In the genomic region with DNA sequence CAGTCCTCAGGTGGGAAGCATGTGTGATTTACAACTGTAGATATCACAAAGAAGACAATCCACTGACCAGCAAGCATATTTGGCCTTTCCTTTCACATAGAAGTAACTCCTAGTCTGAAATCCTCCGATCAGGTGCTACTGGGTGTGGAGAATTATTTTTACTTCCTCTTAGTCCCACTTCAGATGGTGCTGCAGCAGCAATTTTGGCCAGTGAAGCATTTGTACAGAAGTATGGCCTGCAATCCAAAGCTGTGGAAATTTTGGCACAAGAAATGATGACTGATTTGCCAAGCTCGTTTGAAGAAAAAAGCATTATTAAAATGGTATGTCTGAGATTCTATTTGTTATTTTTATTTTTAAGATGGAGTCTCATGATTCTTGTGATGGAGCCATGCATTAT, we compare ENCODE assay signal across 14 cellular contexts.
"Had no signal": no experiment of that assay in that cellular context is flagged by ENCODE, and none has a peak within 500 bp of the region (broad histone marks: within the 10 kb centered on the region; RNA-seq: fewer than 3 reads in every experiment).

No MANE protein-coding gene starts in this region.

- H3K9me3 Mint-ChIP-seq: natural killer cell, neural crest cell, type B pancreatic cell had no signal

- DNase-seq: dorsolateral prefrontal cortex; effector CD8-positive, alpha-beta T cell; foreskin melanocyte; head of caudate nucleus; kidney; left cardiac atrium; mucosa of descending colon; natural killer cell; right cardiac atrium; stimulated activated CD4-positive, alpha-beta T cell treated with anti-CD3 and anti-CD28 coated beads, Interleukin-2, amount 100 ng/mL, for 48 hours; stimulated activated naive CD4-positive, alpha-beta T cell treated with Interleukin-2 at 50 U/mL for 16 hours; uterus had no signal

- ATAC-seq: left cardiac atrium, mucosa of descending colon, natural killer cell, right cardiac atrium had no signal

- H3K27ac Mint-ChIP-seq: natural killer cell, type B pancreatic cell had no signal
